20 cellular contexts compared by ENCODE assay signal in the genomic region with DNA sequence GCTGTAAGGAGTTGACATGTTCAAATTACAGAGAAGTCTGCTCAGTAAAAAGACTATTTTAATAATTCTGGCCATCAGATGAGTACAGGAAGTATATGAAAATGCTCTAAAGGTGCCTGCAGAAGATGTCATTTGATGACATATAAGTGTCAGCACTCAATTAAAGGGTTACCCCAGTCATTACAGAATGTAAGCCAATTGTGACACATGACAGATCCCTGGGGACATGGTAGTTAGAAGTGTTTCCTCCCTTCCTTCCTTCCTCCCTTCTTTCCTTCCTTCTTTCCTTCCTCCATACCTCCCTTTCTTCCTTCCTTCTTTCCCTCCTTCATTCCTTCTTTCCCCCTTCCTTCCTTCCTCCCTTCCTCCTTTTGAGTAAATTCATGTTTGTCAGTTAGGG.
A peak's percentile ranks its signal among the peaks of the same experiment; 100 is the strongest.
DNase-seq lines count a peak whose midpoint lies in the region; ATAC-seq and TF ChIP-seq lines count a peak whose summit lies in the region.
"Had no signal": no experiment of that assay in that cellular context is flagged by ENCODE, and none has a peak within 500 bp of the region (broad histone marks: within the 10 kb centered on the region; RNA-seq: fewer than 3 reads in every experiment).

No MANE protein-coding gene starts in this region.

- TF ChIP-seq EP300 in neural cell (conservative IDR thresholded peaks at IDR 0.05; ENCODE audit: poor library complexity, severe bottlenecking): peak; percentile 52

- H3K4me3 ChIP-seq in HEK293 (ENCODE audit: low read depth, low read length) (no peak overlapping the region), body of pancreas (no peak overlapping the region), neural cell (ENCODE audit: low read length) (no peak overlapping the region)
- H3K4me3 ChIP-seq: A549; BLaER1 treated with 17β-estradiol and CSF1 and Interleukin-3, amounts not matched to agents 10 nM and 100 nM; GM12878; GM23248; HAP-1 had no signal

- H2AFZ ChIP-seq in neural cell (ENCODE audit: low read depth, low read length): no peak overlapping the region
- H2AFZ ChIP-seq: GM23248 had no signal

- no peaks in the 10 kb centered on the region for H4K20me1 ChIP-seq in neural cell (ENCODE audit: insufficient read depth)
- H4K20me1 ChIP-seq: BLaER1 treated with 17β-estradiol and CSF1 and Interleukin-3, amounts not matched to agents 10 nM and 100 nM had no signal

- CTCF ChIA-PET in HEK293 (lab: Yijun Ruan, JAX): interaction anchor here (0.6 kb wide), 2 partner anchors 14 to 463 kb away, joined by 4 to 6 read pairs; no protein-coding TSS in a partner anchor

- H3K9ac ChIP-seq in neural cell (ENCODE audit: low read length): no peak overlapping the region
- H3K9ac ChIP-seq: BLaER1 treated with 17β-estradiol and CSF1 and Interleukin-3, amounts not matched to agents 10 nM and 100 nM; GM23248 had no signal

- H3K27me3 ChIP-seq in body of pancreas (no peaks in the 10 kb centered on the region), neural cell (ENCODE audit: insufficient read depth, low read depth, low read length) (no peaks in the 10 kb centered on the region)
- H3K27me3 ChIP-seq: BLaER1 treated with 17β-estradiol and CSF1 and Interleukin-3, amounts not matched to agents 10 nM and 100 nM had no signal

- no peak for TF ChIP-seq RAD21 in neural cell (conservative IDR thresholded peaks at IDR 0.05)

- TF ChIP-seq POLR2A in body of pancreas (IDR thresholded peaks at IDR 0.05) (no peak), GM18505 (IDR thresholded peaks at IDR 0.05; ENCODE audit: borderline replicate concordance, extremely low read depth, insufficient read depth, insufficient read length) (no peak)

- H3K4me1 ChIP-seq in HEK293 (ENCODE audit: control insufficient read depth, insufficient read depth, low read length) (no peaks in the 10 kb centered on the region), body of pancreas (peaks cover 40% of the 10 kb centered on the region)
- H3K4me1 ChIP-seq: A549 had no signal

- H3K4me2 ChIP-seq in neural cell (ENCODE audit: low read length): no peak overlapping the region
- H3K4me2 ChIP-seq: A549 had no signal

- no peak for TF ChIP-seq CTCF in HEK293 (tag by site-specific recombination; IDR thresholded peaks at IDR 0.05)
- TF ChIP-seq CTCF in body of pancreas (IDR thresholded peaks at IDR 0.05): no peak
- no peak for TF ChIP-seq CTCF in neural cell (IDR thresholded peaks at IDR 0.05; ENCODE audit: poor library complexity, severe bottlenecking)

- H3K79me2 ChIP-seq in neural cell (replicated peaks; ENCODE audit: insufficient read depth, low read length): no peaks in the 10 kb centered on the region

- no peaks in the 10 kb centered on the region for H3F3A ChIP-seq in neural cell (ENCODE audit: insufficient read depth, low read length, poor library complexity, severe bottlenecking)

- H3K27ac ChIP-seq in HEK293 (ENCODE audit: extremely low read depth, low read depth, low read length) (no peak overlapping the region), body of pancreas (peak overlapping the region in 3 of 4 donors; percentile 52 to 79 (median 74)), neural cell (ENCODE audit: low read length) (no peak overlapping the region)
- H3K27ac ChIP-seq: A549; BLaER1 treated with 17β-estradiol and CSF1 and Interleukin-3, amounts not matched to agents 10 nM and 100 nM; GM23248 had no signal

- intact Hi-C loops in body of pancreas (cut with DNase I): no loop called here

- POLR2A ChIA-PET in HEK293 (lab: Yijun Ruan, JAX): no interaction called here

- H3K36me3 ChIP-seq in HEK293 (ENCODE audit: control insufficient read depth in 2 of 2, insufficient read depth in 1 of 2, low read length in 2 of 2): no peaks in the 10 kb centered on the region
- H3K36me3 ChIP-seq in body of pancreas (replicated peaks in 1 of 2; ENCODE audit: insufficient read depth in 1 of 2, low read depth in 2 of 2): no peaks in the 10 kb centered on the region
- H3K36me3 ChIP-seq in neural cell (ENCODE audit: insufficient read depth, low read length): no peaks in the 10 kb centered on the region
- H3K36me3 ChIP-seq: BLaER1 treated with 17β-estradiol and CSF1 and Interleukin-3, amounts not matched to agents 10 nM and 100 nM; HAP-1 had no signal

- ATAC-seq in body of pancreas: no peak
- ATAC-seq in GM18505 (IDR thresholded peaks at IDR 0.05; ENCODE audit: unreplicated experiment): no peak
- ATAC-seq: A549, GM12878 had no signal

- H3K9me3 ChIP-seq in HEK293 (ENCODE audit: control insufficient read depth, insufficient read depth, low read depth, low read length) (no peaks in the 10 kb centered on the region), body of pancreas (no peaks in the 10 kb centered on the region), neural cell (ENCODE audit: low read length) (no peaks in the 10 kb centered on the region)
- H3K9me3 ChIP-seq: A549, HAP-1 had no signal

- H3K9me2 ChIP-seq in neural cell (ENCODE audit: insufficient read depth, low read length): no peaks in the 10 kb centered on the region

- DNase-seq in NCI-H82 (lab: John Stamatoyannopoulos, UW) (peak; percentile 17), NCI-H82 treated with DMSO at 0.1 percent for 48 hours (lab: John Stamatoyannopoulos, UW; ENCODE audit: unreplicated experiment) (no peak), body of pancreas (no peak), T-helper 2 cell (no peak), SIG-M5 treated with dmso at 0.1 percent for 504 hours (lab: John Stamatoyannopoulos, UW; ENCODE audit: unreplicated experiment) (no peak)
- DNase-seq: 8988T; CD4-positive, alpha-beta T cell; CD8-positive, alpha-beta memory T cell; DMS 273 treated with DMSO at 0.1 percent for 48 hours; DMS79; EL; GDM1; GM23248 had no signal

TF ChIP-seq in HEK293, 187 proteins besides CTCF, POLR2A, EP300 and RAD21:
- no peak for TF ChIP-seq ZNF248 (tag by site-specific recombination; IDR thresholded peaks at IDR 0.05)
- TF ChIP-seq ZNF366 (tag by site-specific recombination; conservative IDR thresholded peaks at IDR 0.05): peak; percentile 38; the same call in 1 of the 2 replicates
- no peak for TF ChIP-seq KLF16 (tag by site-specific recombination; IDR thresholded peaks at IDR 0.05)

TF ChIP-seq in neural cell, 6 proteins besides CTCF, POLR2A, EP300 and RAD21:
- TF ChIP-seq MXI1 (conservative IDR thresholded peaks at IDR 0.05; ENCODE audit: poor library complexity, severe bottlenecking): no peak
- no peak for TF ChIP-seq SMC3 (conservative IDR thresholded peaks at IDR 0.05; ENCODE audit: poor library complexity)
- TF ChIP-seq POLR2AphosphoS5 (IDR thresholded peaks at IDR 0.05): no peak
- TF ChIP-seq, protein P1, sequence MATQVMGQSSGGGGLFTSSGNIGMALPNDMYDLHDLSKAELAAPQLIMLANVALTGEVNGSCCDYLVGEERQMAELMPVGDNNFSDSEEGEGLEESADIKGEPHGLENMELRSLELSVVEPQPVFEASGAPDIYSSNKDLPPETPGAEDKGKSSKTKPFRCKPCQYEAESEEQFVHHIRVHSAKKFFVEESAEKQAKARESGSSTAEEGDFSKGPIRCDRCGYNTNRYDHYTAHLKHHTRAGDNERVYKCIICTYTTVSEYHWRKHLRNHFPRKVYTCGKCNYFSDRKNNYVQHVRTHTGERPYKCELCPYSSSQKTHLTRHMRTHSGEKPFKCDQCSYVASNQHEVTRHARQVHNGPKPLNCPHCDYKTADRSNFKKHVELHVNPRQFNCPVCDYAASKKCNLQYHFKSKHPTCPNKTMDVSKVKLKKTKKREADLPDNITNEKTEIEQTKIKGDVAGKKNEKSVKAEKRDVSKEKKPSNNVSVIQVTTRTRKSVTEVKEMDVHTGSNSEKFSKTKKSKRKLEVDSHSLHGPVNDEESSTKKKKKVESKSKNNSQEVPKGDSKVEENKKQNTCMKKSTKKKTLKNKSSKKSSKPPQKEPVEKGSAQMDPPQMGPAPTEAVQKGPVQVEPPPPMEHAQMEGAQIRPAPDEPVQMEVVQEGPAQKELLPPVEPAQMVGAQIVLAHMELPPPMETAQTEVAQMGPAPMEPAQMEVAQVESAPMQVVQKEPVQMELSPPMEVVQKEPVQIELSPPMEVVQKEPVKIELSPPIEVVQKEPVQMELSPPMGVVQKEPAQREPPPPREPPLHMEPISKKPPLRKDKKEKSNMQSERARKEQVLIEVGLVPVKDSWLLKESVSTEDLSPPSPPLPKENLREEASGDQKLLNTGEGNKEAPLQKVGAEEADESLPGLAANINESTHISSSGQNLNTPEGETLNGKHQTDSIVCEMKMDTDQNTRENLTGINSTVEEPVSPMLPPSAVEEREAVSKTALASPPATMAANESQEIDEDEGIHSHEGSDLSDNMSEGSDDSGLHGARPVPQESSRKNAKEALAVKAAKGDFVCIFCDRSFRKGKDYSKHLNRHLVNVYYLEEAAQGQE (IDR thresholded peaks at IDR 0.05; ENCODE audit: borderline replicate concordance): no peak
- TF ChIP-seq TAF1 (IDR thresholded peaks at IDR 0.05; ENCODE audit: low read depth): no peak
- no peak for TF ChIP-seq EZH2 (IDR thresholded peaks at IDR 0.05; ENCODE audit: borderline replicate concordance, insufficient read depth, low read length, poor library complexity, severe bottlenecking)

Comparison
In these comparisons a context has a peak if more than half of its experiments do, and no peak if none do; other contexts are left out.
1. H3K27ac ChIP-seq: peak in body of pancreas (3 of 4); none in HEK293 (single experiment) and neural cell (single experiment).